ENCODE assay signal across 1 cellular context in genomic region chr7:2802504-2803341, GRCh38.
A peak's percentile ranks its signal among the peaks of the same experiment; 100 is the strongest.
TF ChIP-seq lines count a peak whose summit lies in the region.

No MANE protein-coding gene starts in this region.

TF ChIP-seq in HepG2, 621 proteins besides CTCF, POLR2A, EP300 and RAD21 (continued from another document and continues in another):
- TF ChIP-seq AHDC1 (CRISPR knock-in tag; IDR thresholded peaks at IDR 0.05; ENCODE audit: borderline replicate concordance) (peak; percentile 92; the same call in 1 of the 2 replicates), AKAP8 (CRISPR knock-in tag; IDR thresholded peaks at IDR 0.05) (no peak; the same call in 1 of the 2 replicates), HDAC1 (CRISPR knock-in tag; IDR thresholded peaks at IDR 0.05) (peak; percentile 71), NFKBIZ (CRISPR knock-in tag; IDR thresholded peaks at IDR 0.05) (no peak), ZNF280D (CRISPR knock-in tag; IDR thresholded peaks at IDR 0.05) (peak; percentile 76; the same call in 1 of the 2 replicates), U2AF1 (optimal IDR thresholded peaks at IDR 0.05; ENCODE audit: low read depth, low read length) (no peak), MAFG (CRISPR knock-in tag; IDR thresholded peaks at IDR 0.05) (no peak), ZBTB1 (CRISPR knock-in tag; IDR thresholded peaks at IDR 0.05; ENCODE audit: borderline replicate concordance) (no peak), PAF1 (CRISPR knock-in tag; IDR thresholded peaks at IDR 0.05) (no peak), SSRP1 (CRISPR knock-in tag; IDR thresholded peaks at IDR 0.05) (no peak), HOXD1 (CRISPR knock-in tag; IDR thresholded peaks at IDR 0.05) (no peak; the same call in 1 of the 2 replicates), ZNF34 (CRISPR knock-in tag; IDR thresholded peaks at IDR 0.05; ENCODE audit: borderline replicate concordance) (no peak), ISX (CRISPR knock-in tag; conservative IDR thresholded peaks at IDR 0.05) (no peak), MLLT10 (CRISPR knock-in tag; IDR thresholded peaks at IDR 0.05) (no peak), GTF3A (CRISPR knock-in tag; conservative IDR thresholded peaks at IDR 0.05) (no peak), ZKSCAN1 (IDR thresholded peaks at IDR 0.05; ENCODE audit: low read length) (no peak), CERS6 (CRISPR knock-in tag; IDR thresholded peaks at IDR 0.05) (no peak), ZBED4 (CRISPR knock-in tag; IDR thresholded peaks at IDR 0.05; ENCODE audit: borderline replicate concordance) (no peak), U2AF2 (IDR thresholded peaks at IDR 0.05; ENCODE audit: low read depth, low read length) (no peak), FOXK1 (CRISPR knock-in tag; IDR thresholded peaks at IDR 0.05; ENCODE audit: borderline replicate concordance, low read depth) (peak; percentile 79), ZNF207 (IDR thresholded peaks at IDR 0.05; ENCODE audit: borderline replicate concordance) (no peak), ZNF329 (CRISPR knock-in tag; IDR thresholded peaks at IDR 0.05; ENCODE audit: low read depth) (no peak), NR2F2 (IDR thresholded peaks at IDR 0.05; ENCODE audit: borderline replicate concordance, low read depth) (peak; percentile 54; the same call in 1 of the 2 replicates), MTA1 (CRISPR knock-in tag; IDR thresholded peaks at IDR 0.05; ENCODE audit: borderline replicate concordance) (peak; percentile 51; the same call in 1 of the 2 replicates), SOX6 (IDR thresholded peaks at IDR 0.05) (no peak), SOX6 (CRISPR knock-in tag; IDR thresholded peaks at IDR 0.05) (peak; percentile 93), ZNF256 (CRISPR knock-in tag; conservative IDR thresholded peaks at IDR 0.05) (no peak), ZNF605 (CRISPR knock-in tag; IDR thresholded peaks at IDR 0.05) (peak; percentile 94), ZFY (CRISPR knock-in tag; IDR thresholded peaks at IDR 0.05) (peak; percentile 41; the same call in 1 of the 2 replicates), NFE2L2 (IDR thresholded peaks at IDR 0.05; ENCODE audit: low read length) (no peak), ZBTB7A (CRISPR knock-in tag; IDR thresholded peaks at IDR 0.05) (no peak), GABPA (IDR thresholded peaks at IDR 0.05; ENCODE audit: low read depth, low read length) (no peak), GABPA (CRISPR knock-in tag; IDR thresholded peaks at IDR 0.05; ENCODE audit: low read depth) (peak; percentile 50; the same call in 1 of the 2 replicates), HCFC1 (IDR thresholded peaks at IDR 0.05; ENCODE audit: low read depth, low read length) (no peak), ZBTB20 (CRISPR knock-in tag; IDR thresholded peaks at IDR 0.05; ENCODE audit: borderline replicate concordance, low read depth) (peak; percentile 96), DBP (CRISPR knock-in tag; IDR thresholded peaks at IDR 0.05; ENCODE audit: not compliant biosample characterization) (no peak), PHF21A (CRISPR knock-in tag; IDR thresholded peaks at IDR 0.05) (peak; percentile 72), ZNF124 (CRISPR knock-in tag; IDR thresholded peaks at IDR 0.05) (no peak), MXI1 (IDR thresholded peaks at IDR 0.05; ENCODE audit: borderline replicate concordance, low read depth, low read length) (no peak; the same call in 2 of the 3 replicates), MED1 (CRISPR knock-in tag; IDR thresholded peaks at IDR 0.05) (peak; percentile 96), JARID2 (CRISPR knock-in tag; IDR thresholded peaks at IDR 0.05; ENCODE audit: insufficient replicate concordance) (no peak), SUZ12 (IDR thresholded peaks at IDR 0.05; ENCODE audit: low read depth, low read length) (no peak), ZNF639 (CRISPR knock-in tag; conservative IDR thresholded peaks at IDR 0.05) (no peak), ZSCAN20 (CRISPR knock-in tag; IDR thresholded peaks at IDR 0.05; ENCODE audit: borderline replicate concordance) (0 out of 2 replicates have a peak, but pooled peaks have one; percentile 66), ZNF720 (CRISPR knock-in tag; IDR thresholded peaks at IDR 0.05) (no peak), ZNF563 (CRISPR knock-in tag; IDR thresholded peaks at IDR 0.05) (no peak), ZBTB8A (CRISPR knock-in tag; IDR thresholded peaks at IDR 0.05; ENCODE audit: borderline replicate concordance, low read depth) (no peak), SIX4 (CRISPR knock-in tag; IDR thresholded peaks at IDR 0.05) (no peak), AGO2 (optimal IDR thresholded peaks at IDR 0.05; ENCODE audit: low read depth, low read length) (no peak), ZNF567 (CRISPR knock-in tag; IDR thresholded peaks at IDR 0.05; ENCODE audit: borderline replicate concordance) (no peak), ZFAT (CRISPR knock-in tag; conservative IDR thresholded peaks at IDR 0.05) (no peak), EZH2 (conservative IDR thresholded peaks at IDR 0.05; ENCODE audit: low read depth, low read length) (no peak), GMEB1 (CRISPR knock-in tag; IDR thresholded peaks at IDR 0.05; ENCODE audit: borderline replicate concordance) (peak; percentile 22; the same call in 1 of the 2 replicates)
